Comparison of ENCODE assay signal across 24 cellular contexts in genomic region chr15:52718551-52718950, GRCh38.
"Had no signal": no experiment of that assay in that cellular context is flagged by ENCODE, and none has a peak within 500 bp of the region (broad histone marks: within the 10 kb centered on the region; RNA-seq: fewer than 3 reads in every experiment).

No MANE protein-coding gene starts in this region.

- H3K4me1 Mint-ChIP-seq: mesothelial cell of epicardium; natural killer cell; stimulated activated effector memory CD8-positive, alpha-beta T cell treated with anti-CD3 and anti-CD28 coated beads, Interleukin-12 subunit alpha, Interleukin-12 subunit beta, amount 100 ng/mL, for 72 hours; stimulated activated naive CD8-positive, alpha-beta T cell treated with anti-CD3 and anti-CD28 coated beads, Interleukin-15, amount 100 ng/mL, for 72 hours had no signal

- ATAC-seq: heart right ventricle; natural killer cell; right cardiac atrium; sciatic nerve; stimulated activated effector memory CD8-positive, alpha-beta T cell treated with anti-CD3 and anti-CD28 coated beads, Interleukin-12 subunit alpha, Interleukin-12 subunit beta, amount 100 ng/mL, for 72 hours; stimulated activated naive CD8-positive, alpha-beta T cell treated with anti-CD3 and anti-CD28 coated beads, Interleukin-15, amount 100 ng/mL, for 72 hours; upper lobe of right lung had no signal

- H3K4me1 ChIP-seq: heart right ventricle, left ventricle myocardium inferior, thyroid gland, transverse colon had no signal

- H3K4me3 Mint-ChIP-seq: mesothelial cell of epicardium; naive B cell; natural killer cell; nephron progenitor cell; stimulated activated effector memory CD8-positive, alpha-beta T cell treated with anti-CD3 and anti-CD28 coated beads, Interleukin-12 subunit alpha, Interleukin-12 subunit beta, amount 100 ng/mL, for 72 hours; stimulated activated naive CD8-positive, alpha-beta T cell treated with anti-CD3 and anti-CD28 coated beads, Interleukin-15, amount 100 ng/mL, for 72 hours had no signal

- FAIRE-seq: urothelium cell line had no signal

- H3K36me3 Mint-ChIP-seq: mesothelial cell of epicardium; naive B cell; natural killer cell; stimulated activated effector memory CD8-positive, alpha-beta T cell treated with anti-CD3 and anti-CD28 coated beads, Interleukin-12 subunit alpha, Interleukin-12 subunit beta, amount 100 ng/mL, for 72 hours had no signal

- H3K27ac ChIP-seq: heart right ventricle, hepatocyte, left ventricle myocardium inferior, ovary, skin epidermis, thyroid gland, transverse colon, upper lobe of right lung had no signal

- H3K27ac Mint-ChIP-seq: mesothelial cell of epicardium; natural killer cell; nephron progenitor cell; progenitor cell of endocrine pancreas; stimulated activated effector memory CD8-positive, alpha-beta T cell treated with anti-CD3 and anti-CD28 coated beads, Interleukin-12 subunit alpha, Interleukin-12 subunit beta, amount 100 ng/mL, for 72 hours; stimulated activated naive CD8-positive, alpha-beta T cell treated with anti-CD3 and anti-CD28 coated beads, Interleukin-15, amount 100 ng/mL, for 72 hours had no signal

- H3K9me3 ChIP-seq: heart right ventricle, left ventricle myocardium inferior, ovary, thyroid gland, transverse colon, upper lobe of right lung had no signal

- DNase-seq: heart right ventricle; islet precursor cell; left ventricle myocardium inferior; naive B cell; natural killer cell; nephron progenitor cell; ovary; right cardiac atrium; stimulated activated CD4-positive, alpha-beta T cell treated with anti-CD3 and anti-CD28 coated beads, Interleukin-12 subunit alpha, Interleukin-12 subunit beta, amount 100 ng/mL, for 4 hours; stimulated activated CD4-positive, alpha-beta T cell treated with anti-CD3 and anti-CD28 coated beads, Interleukin-4, amount 100 ng/mL, for 24 hours; stimulated activated naive CD4-positive, alpha-beta T cell treated with Interleukin-2 at 50 U/mL for 16 hours; stimulated activated naive CD8-positive, alpha-beta T cell treated with anti-CD3 and anti-CD28 coated beads, Interleukin-15, amount 100 ng/mL, for 72 hours; substantia nigra; thyroid gland; transverse colon; upper lobe of right lung had no signal

- H3K27me3 Mint-ChIP-seq: progenitor cell of endocrine pancreas had no signal

- H3K4me3 ChIP-seq: heart right ventricle, hepatocyte, left ventricle myocardium inferior, lung, ovary, skin epidermis, thyroid gland, transverse colon, upper lobe of right lung had no signal

- H3K27me3 ChIP-seq: heart right ventricle, hepatocyte, ovary, thyroid gland, transverse colon, upper lobe of right lung had no signal

- H3K9me3 Mint-ChIP-seq: mesothelial cell of epicardium; naive B cell; natural killer cell; nephron progenitor cell; stimulated activated effector memory CD8-positive, alpha-beta T cell treated with anti-CD3 and anti-CD28 coated beads, Interleukin-12 subunit alpha, Interleukin-12 subunit beta, amount 100 ng/mL, for 72 hours; stimulated activated naive CD8-positive, alpha-beta T cell treated with anti-CD3 and anti-CD28 coated beads, Interleukin-15, amount 100 ng/mL, for 72 hours had no signal

- H3K36me3 ChIP-seq: heart right ventricle, left ventricle myocardium inferior, ovary, thyroid gland, transverse colon, upper lobe of right lung had no signal
